ENCODE assay signal across 7 cellular contexts in the genomic region with DNA sequence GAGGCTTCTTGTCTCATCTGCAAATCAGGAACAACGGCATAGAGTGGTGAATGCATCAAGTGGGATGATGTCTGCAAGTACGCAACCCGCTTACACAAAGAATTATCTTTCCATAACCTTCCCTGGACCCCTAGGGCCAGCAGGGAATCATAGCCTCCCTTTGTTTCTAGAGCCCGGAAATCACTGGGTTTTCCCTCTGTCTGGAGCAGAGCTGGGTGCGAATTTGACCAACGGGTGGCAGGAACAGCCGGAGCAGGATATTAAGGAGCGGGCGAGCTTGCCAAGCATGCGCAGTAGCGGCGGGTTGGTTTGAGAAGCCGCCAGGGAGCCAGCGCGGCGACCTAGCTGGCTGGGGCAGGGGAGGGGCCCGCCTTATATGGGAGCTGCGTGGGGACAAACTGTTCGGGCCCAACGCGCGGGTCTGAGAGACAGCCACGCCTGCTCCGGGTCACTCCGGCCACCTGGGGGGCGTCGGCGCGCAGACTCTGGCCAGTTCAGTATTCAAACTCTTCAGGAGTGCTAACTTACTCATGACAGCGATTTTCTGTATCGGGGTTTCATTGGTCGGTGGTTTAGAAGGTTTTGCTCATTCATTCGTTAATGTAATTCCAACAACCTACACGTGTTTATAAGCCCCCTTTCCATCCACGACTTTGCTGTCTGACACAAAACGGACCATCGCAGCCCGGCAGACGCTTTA.
DNase-seq lines count a peak whose midpoint lies in the region; ATAC-seq lines count a peak whose summit lies in the region.

No MANE protein-coding gene starts in this region.

- ATAC-seq in GM18508 (IDR thresholded peaks at IDR 0.05; ENCODE audit: insufficient read depth, unreplicated experiment) (peak; percentile 56), HG02884 (IDR thresholded peaks at IDR 0.05; ENCODE audit: unreplicated experiment) (peak; percentile 68)

- DNase-seq in NCI-H2227 treated with DMSO at 0.1 percent for 48 hours (lab: John Stamatoyannopoulos, UW) (peak; percentile 81), cortex of kidney (lab: John Stamatoyannopoulos, UW) (peak; percentile 27), left kidney (ENCODE audit: low read depth, low spot score) (peak; percentile 92)
- peak; percentile 88 for DNase-seq in activated CD4-positive, alpha-beta T cell treated with anti-CD3 and anti-CD28 coated beads for 48 hours
- DNase-seq in stimulated activated CD4-positive, alpha-beta T cell treated with anti-CD3 and anti-CD28 coated beads, Interleukin-1b, Interleukin-23, amount 100 ng/mL, for 1 hour (ENCODE audit: low read depth in 2 of 2), result peak; percentile 23 to 66

Comparison
In these comparisons a context has a peak if more than half of its experiments do, and no peak if none do; other contexts are left out.
1. Peak in every context shown above with its lines: DNase-seq and ATAC-seq.
2. DNase-seq: peak in every context shown above with its lines; median percentile 92 in left kidney; 88 in activated CD4-positive, alpha-beta T cell treated with anti-CD3 and anti-CD28 coated beads for 48 hours; 81 in NCI-H2227 treated with DMSO at 0.1 percent for 48 hours; 44 in stimulated activated CD4-positive, alpha-beta T cell treated with anti-CD3 and anti-CD28 coated beads, Interleukin-1b, Interleukin-23, amount 100 ng/mL, for 1 hour; 27 in cortex of kidney.